ENCODE assay signal across 24 cellular contexts in genomic region chr12:12874014-12874413, GRCh38. TPM values are rescaled to one million over a fixed set of nuclear protein-coding genes. Genes with fewer than 3 reads are reported as not detected.
DNase-seq lines count a peak whose midpoint lies in the region; ATAC-seq, FAIRE-seq and TF ChIP-seq lines count a peak whose summit lies in the region.
"Had no signal": no experiment of that assay in that cellular context is flagged by ENCODE, and none has a peak within 500 bp of the region (broad histone marks: within the 10 kb centered on the region; RNA-seq: fewer than 3 reads in every experiment).

No MANE protein-coding gene starts in this region.

- no peak overlapping the region for H3K4me3 ChIP-seq in GM23338
- no peak overlapping the region for H3K4me3 ChIP-seq in GM12878
- no peak overlapping the region for H3K4me3 ChIP-seq in osteoblast (ENCODE audit: insufficient read depth, low read length)
- no peak overlapping the region for H3K4me3 ChIP-seq in vagina
- H3K4me3 ChIP-seq: left ventricle myocardium inferior, right atrium auricular region, thoracic aorta had no signal

- no peak overlapping the region for H2BK120ac ChIP-seq in H9 (ENCODE audit: low read depth, low read length, poor library complexity, severe bottlenecking)

- intact Hi-C loops in GM12878 (cut with micrococcal nuclease; ENCODE audit: unreplicated experiment) (no loop called here), vagina (cut with DNase I) (no loop called here)

- RAD21 ChIA-PET in GM12878 (lab: Charles Lee; ENCODE audit: unreplicated experiment) = interaction anchor here (1.1 kb wide), 1 partner anchor 70 kb away, joined by 3 read pairs; no protein-coding TSS in a partner anchor

- H3T11ph ChIP-seq in H9 (ENCODE audit: low read length) = no peak overlapping the region

- TF ChIP-seq RAD21 in GM12878 (IDR thresholded peaks at IDR 0.05; ENCODE audit: insufficient read depth, low read depth, low read length) = no peak

- TF ChIP-seq POLR2A in GM12878 (IDR thresholded peaks at IDR 0.05; ENCODE audit: low read depth, low read length) (no peak), vagina (IDR thresholded peaks at IDR 0.05) (no peak)

- H3K4me1 ChIP-seq in GM23338 (ENCODE audit: insufficient read depth) (peaks cover 24% of the 10 kb centered on the region), GM12878 (ENCODE audit: control insufficient read depth, insufficient read depth, low read length) (peaks cover 5% of the 10 kb centered on the region), osteoblast (ENCODE audit: insufficient read depth, low read length) (peaks cover 40% of the 10 kb centered on the region), H9 (ENCODE audit: insufficient read depth, low read length) (peaks cover 13% of the 10 kb centered on the region; the same call in 1 of the 2 replicates), vagina (peaks cover 11% of the 10 kb centered on the region)
- H3K4me1 ChIP-seq: left ventricle myocardium inferior, right atrium auricular region had no signal

- no peak overlapping the region for H2BK20ac ChIP-seq in H9 (ENCODE audit: low read depth, low read length, poor library complexity, severe bottlenecking)

- H3K27me3 Mint-ChIP-seq in GM23338 (ENCODE audit: insufficient read depth, low read depth, poor library complexity) (peaks cover 10% of the 10 kb centered on the region), H9 (ENCODE audit: low read depth) (no peaks in the 10 kb centered on the region; the same call in 1 of the 2 replicates)
- H3K27me3 Mint-ChIP-seq: stimulated activated memory B cell treated with anti-CD40 and anti-IgM and Interleukin-4, amounts not matched to agents 10 μg/mL and 1 μg/mL and 100 μg/mL, for 72 hours had no signal

- H2BK5ac ChIP-seq in H9 (ENCODE audit: insufficient read length, low read length) = no peak overlapping the region

- no peaks in the 10 kb centered on the region for H3K9me3 Mint-ChIP-seq in GM23338
- no peaks in the 10 kb centered on the region; a peak in 1 of 5 replicates for H3K9me3 Mint-ChIP-seq in H9
- H3K9me3 Mint-ChIP-seq: CD8-positive, alpha-beta T cell; stimulated activated memory B cell treated with anti-CD40 and anti-IgM and Interleukin-4, amounts not matched to agents 10 μg/mL and 1 μg/mL and 100 μg/mL, for 72 hours; T-helper 1 cell treated with Interleukin-12 subunit alpha and Interleukin-12 subunit beta and Interleukin-4 antibody, amounts not matched to agents 30 μg/mL and 1 μg/mL, for 36 hours had no signal

- no peaks in the 10 kb centered on the region for H3K36me3 ChIP-seq in GM23338 (ENCODE audit: insufficient read depth)
- no peaks in the 10 kb centered on the region for H3K36me3 ChIP-seq in GM12878 (ENCODE audit: control insufficient read depth in 2 of 2, insufficient read depth in 2 of 2, low read length in 1 of 2)
- H3K36me3 ChIP-seq in osteoblast (ENCODE audit: insufficient read depth, low read length) = no peaks in the 10 kb centered on the region
- no peaks in the 10 kb centered on the region for H3K36me3 ChIP-seq in vagina
- H3K36me3 ChIP-seq: left ventricle myocardium inferior, right atrium auricular region, thoracic aorta had no signal

- no peak overlapping the region for H3K23ac ChIP-seq in H9 (ENCODE audit: insufficient read length, low read depth, low read length)

- BruUV-seq in GM12878 (replicated peaks; lab: Mats Ljungman, UMichigan) = no TSS peak

- 73% methylated on average over 1 of the region's 1 CpG for WGBS in GM12878 (ENCODE audit: insufficient coverage, insufficient replicate concordance, low lambda C conversion rate, missing lambda C conversion rate)
- no CpG with 5 or more reads among the region's 1 CpG for WGBS in H9 (ENCODE audit: extremely low coverage, insufficient read length, low lambda C conversion rate)

- TF ChIP-seq CTCF in GM23338 (conservative IDR thresholded peaks at IDR 0.05; ENCODE audit: low read depth in 2 of 2) (0 out of 4 replicates have a peak, but pooled peaks of 1 of the 2 experiments have one; percentile 2), GM12878 (IDR thresholded peaks at IDR 0.05 in 2 of 3, conservative IDR thresholded peaks at IDR 0.05 in 1 of 3; ENCODE audit: control insufficient read depth in 2 of 3, extremely low read depth in 1 of 3, insufficient read depth in 1 of 3, low read depth in 3 of 3, low read length in 3 of 3) (no peak), osteoblast (IDR thresholded peaks at IDR 0.05; ENCODE audit: extremely low read depth, low read depth, low read length) (no peak), H9 (conservative IDR thresholded peaks at IDR 0.05) (no peak), vagina (IDR thresholded peaks at IDR 0.05) (no peak)

- peak; percentile 35; the same call in 2 of the 3 replicates for ATAC-seq in GM23338
- peak; percentile 36 for ATAC-seq in GM12878
- ATAC-seq: CD8-positive, alpha-beta T cell; stimulated activated memory B cell treated with anti-CD40 and anti-IgM and Interleukin-4, amounts not matched to agents 10 μg/mL and 1 μg/mL and 100 μg/mL, for 72 hours had no signal

- no peak for TF ChIP-seq EP300 in GM12878 (IDR thresholded peaks at IDR 0.05; ENCODE audit: borderline replicate concordance in 1 of 2, control insufficient read depth in 1 of 2, low read depth in 2 of 2, low read length in 2 of 2)

- no peaks in the 10 kb centered on the region for H3K27me3 ChIP-seq in GM23338 (ENCODE audit: insufficient read depth)
- no peaks in the 10 kb centered on the region for H3K27me3 ChIP-seq in GM12878 (replicated peaks in 1 of 2; ENCODE audit: control insufficient read depth in 2 of 2, insufficient read depth in 2 of 2, low read length in 1 of 2)
- H3K27me3 ChIP-seq in osteoblast (ENCODE audit: insufficient read depth, low read length) = no peaks in the 10 kb centered on the region
- H3K27me3 ChIP-seq in H9 (ENCODE audit: insufficient read depth, low read length) = no peaks in the 10 kb centered on the region
- H3K27me3 ChIP-seq in vagina = no peaks in the 10 kb centered on the region
- H3K27me3 ChIP-seq: right atrium auricular region had no signal

- no peaks in the 10 kb centered on the region for H3K9me3 ChIP-seq in GM12878 (replicated peaks; ENCODE audit: control insufficient read depth, insufficient read depth, low read length)
- H3K9me3 ChIP-seq in osteoblast (ENCODE audit: low read depth, low read length) = no peaks in the 10 kb centered on the region
- no peaks in the 10 kb centered on the region for H3K9me3 ChIP-seq in H9 (ENCODE audit: control insufficient read depth, low read depth, low read length)
- no peaks in the 10 kb centered on the region for H3K9me3 ChIP-seq in vagina
- H3K9me3 ChIP-seq: left ventricle myocardium inferior, right atrium auricular region, thoracic aorta had no signal

- no peaks in the 10 kb centered on the region for H3K23me2 ChIP-seq in H9 (ENCODE audit: insufficient read length, low read depth, low read length, poor library complexity, severe bottlenecking)

- H3K4ac ChIP-seq in H9 (ENCODE audit: low read depth, low read length) = no peak overlapping the region

- H3K4me3 Mint-ChIP-seq in GM23338 = no peak overlapping the region
- no peak overlapping the region for H3K4me3 Mint-ChIP-seq in H9
- H3K4me3 Mint-ChIP-seq: CD8-positive, alpha-beta T cell; stimulated activated memory B cell treated with anti-CD40 and anti-IgM and Interleukin-4, amounts not matched to agents 10 μg/mL and 1 μg/mL and 100 μg/mL, for 72 hours; T-helper 1 cell treated with Interleukin-12 subunit alpha and Interleukin-12 subunit beta and Interleukin-4 antibody, amounts not matched to agents 30 μg/mL and 1 μg/mL, for 36 hours had no signal

- H3K79me1 ChIP-seq in H9 (ENCODE audit: insufficient read depth, low read depth, low read length, poor library complexity, severe bottlenecking) = no peaks in the 10 kb centered on the region

- H2BK15ac ChIP-seq in H9 (ENCODE audit: low read depth, low read length) = no peak overlapping the region

- H4K20me1 ChIP-seq in GM23338 (replicated peaks; ENCODE audit: insufficient read depth) (no peaks in the 10 kb centered on the region), GM12878 (ENCODE audit: control insufficient read depth, insufficient read depth) (no peaks in the 10 kb centered on the region), osteoblast (ENCODE audit: insufficient read depth, low read length) (no peaks in the 10 kb centered on the region), H9 (ENCODE audit: control insufficient read depth, insufficient read depth, insufficient read length) (no peaks in the 10 kb centered on the region)

- no peaks in the 10 kb centered on the region for H3K9me2 ChIP-seq in GM23338 (ENCODE audit: insufficient read depth)

- peaks cover 31% of the 10 kb centered on the region for H3K4me1 Mint-ChIP-seq in GM23338
- H3K4me1 Mint-ChIP-seq in H9 = peaks cover 19 to 43% of the 10 kb centered on the region in 2 experiments
- H3K4me1 Mint-ChIP-seq: stimulated activated memory B cell treated with anti-CD40 and anti-IgM and Interleukin-4, amounts not matched to agents 10 μg/mL and 1 μg/mL and 100 μg/mL, for 72 hours had no signal

- no peak overlapping the region for H4K8ac ChIP-seq in H9 (replicated peaks; ENCODE audit: insufficient read length, low read depth, low read length)

- H3K18ac ChIP-seq in H9 (ENCODE audit: insufficient read length, low read depth, low read length) = no peak overlapping the region

- H3K27ac ChIP-seq in GM23338 (ENCODE audit: low read depth) (no peak overlapping the region), GM12878 (ENCODE audit: control insufficient read depth, insufficient read depth) (no peak overlapping the region), osteoblast (ENCODE audit: low read depth, low read length) (peak overlapping the region; percentile 87), H9 (ENCODE audit: insufficient read length, low read depth, low read length) (no peak overlapping the region), vagina (no peak overlapping the region)
- H3K27ac ChIP-seq: left ventricle myocardium inferior, right atrium auricular region, thoracic aorta had no signal

- no peak overlapping the region for H3K27ac Mint-ChIP-seq in GM23338
- H3K27ac Mint-ChIP-seq in H9 = no peak overlapping the region
- H3K27ac Mint-ChIP-seq: CD8-positive, alpha-beta T cell; stimulated activated memory B cell treated with anti-CD40 and anti-IgM and Interleukin-4, amounts not matched to agents 10 μg/mL and 1 μg/mL and 100 μg/mL, for 72 hours; T-helper 1 cell treated with Interleukin-12 subunit alpha and Interleukin-12 subunit beta and Interleukin-4 antibody, amounts not matched to agents 30 μg/mL and 1 μg/mL, for 36 hours had no signal

- no peak overlapping the region for H3K14ac ChIP-seq in H9 (ENCODE audit: insufficient read depth, low read length)

- H3F3A ChIP-seq in GM23338 (replicated peaks; ENCODE audit: low read depth) = no peaks in the 10 kb centered on the region

- POLR2A ChIA-PET in GM12878 (lab: Charles Lee) = no interaction called here

- H4K5ac ChIP-seq in H9 (ENCODE audit: insufficient read length, low read depth, low read length) = no peak overlapping the region

- no peak overlapping the region for H2AFZ ChIP-seq in GM23338
- peak overlapping the region; percentile 29 for H2AFZ ChIP-seq in GM12878 (ENCODE audit: control insufficient read depth, low read depth, low read length)
- no peak overlapping the region for H2AFZ ChIP-seq in osteoblast (ENCODE audit: low read length)
- no peak overlapping the region for H2AFZ ChIP-seq in H9 (ENCODE audit: low read length)

- H2BK12ac ChIP-seq in H9 (ENCODE audit: insufficient read length, low read depth, low read length) = no peak overlapping the region

- SMC1A ChIA-PET in GM12878 (lab: Charles Lee; ENCODE audit: uncharacterized antibody, unreplicated experiment) = no interaction called here

- no peak overlapping the region for H2AK5ac ChIP-seq in H9 (ENCODE audit: insufficient read length, low read length)

- DNase-seq in GM23338 (ENCODE audit: low spot score) (no peak), M059J (ENCODE audit: low read depth) (peak; percentile 30), GM12878 (ENCODE audit: low read depth, low spot score) (no peak), osteoblast (ENCODE audit: insufficient read length, low spot score, missing footprints) (no peak), H9 (no peak), NCI-H82 (lab: John Stamatoyannopoulos, UW) (no peak), SKM-1 (lab: John Stamatoyannopoulos, UW; ENCODE audit: unreplicated experiment) (no peak), vagina (ENCODE audit: extremely low spot score in 2 of 2) (no peak)
- DNase-seq: activated CD4-positive, alpha-beta T cell treated with anti-CD3 and anti-CD28 coated beads, Interleukin-2, amount 50 U/mL, for 48 hours; activated naive CD4-positive, alpha-beta T cell; CD8-positive, alpha-beta T cell; cerebellar nuclear complex; DND-41; effector CD8-positive, alpha-beta T cell; left ventricle myocardium inferior; NCI-H2029; NCI-H446 treated with DMSO at 0.1 percent for 48 hours; NK-92 treated with Interleukin-12 subunit alpha and Interleukin-12 subunit beta, amount 100 ng/mL, for 24 hours; nucleus accumbens; SHP77 had no signal

- no peak overlapping the region for H3K56ac ChIP-seq in H9 (ENCODE audit: insufficient read length, low read depth, low read length)

- H3K36me3 Mint-ChIP-seq in GM23338 (ENCODE audit: low read depth) (peaks cover 8% of the 10 kb centered on the region; the same call in 2 of the 3 replicates), H9 (ENCODE audit: insufficient read depth in 1 of 3, low read depth in 3 of 3) (peaks cover 0 to 4% (median 0%) of the 10 kb centered on the region in 3 experiments; a peak in 3 of 7 replicates)
- H3K36me3 Mint-ChIP-seq: CD8-positive, alpha-beta T cell; stimulated activated memory B cell treated with anti-CD40 and anti-IgM and Interleukin-4, amounts not matched to agents 10 μg/mL and 1 μg/mL and 100 μg/mL, for 72 hours had no signal

- in situ Hi-C loops in GM12878 (cut with MboI) = no loop called here

- FAIRE-seq in GM12878 (lab: Jason Lieb, UNC) = no peak

- H4K91ac ChIP-seq in H9 (ENCODE audit: insufficient read length, low read depth, low read length) = no peak overlapping the region

- H3K79me2 ChIP-seq in GM23338 (replicated peaks; ENCODE audit: insufficient read depth) (no peaks in the 10 kb centered on the region), GM12878 (ENCODE audit: control insufficient read depth, insufficient read depth, low read length) (no peaks in the 10 kb centered on the region), osteoblast (ENCODE audit: insufficient read depth, low read length) (no peaks in the 10 kb centered on the region), H9 (ENCODE audit: insufficient read depth, low read length) (no peaks in the 10 kb centered on the region)

- H3K4me2 ChIP-seq in GM23338 (no peak overlapping the region), GM12878 (ENCODE audit: control insufficient read depth, insufficient read depth) (no peak overlapping the region), osteoblast (ENCODE audit: insufficient read depth, low read length) (no peak overlapping the region), H9 (ENCODE audit: insufficient read depth, insufficient read length, low read length) (no peak overlapping the region)

- H3K9ac ChIP-seq in GM12878 (ENCODE audit: control insufficient read depth, insufficient read depth, low read length) = no peak overlapping the region
- H3K9ac ChIP-seq in H9 (ENCODE audit: extremely low read depth, insufficient read length, low read length) = no peak overlapping the region

- CTCF ChIA-PET in GM12878 (lab: Yijun Ruan, JAX) = interaction anchor here (0.6 kb wide), 1 partner anchor 596 kb away, joined by 3 read pairs; no protein-coding TSS in a partner anchor

RNA-seq across cellular contexts. Expression of gene GPRC5A, which starts 17.3 kb away (rescaled TPM):
- total RNA-seq in GM23338 (2014; rRNA removed; shearing (Covaris generic)) = 0.38 and 1.0 TPM in 2 replicates
- polyA plus RNA-seq in GM23338 (2016; fragmentation: Nextera tagmentation; extraction: Ambion mirVana) = 0.16 and 0.21 TPM in 2 replicates
- 70.0 and 89.7 TPM in 2 replicates for total RNA-seq in M059J (2014; rRNA removed; shearing (Covaris generic))
- 0.10 TPM in 1 of 2 replicates, not detected in the other for total RNA-seq in GM12878 (2013; cell fraction: nucleolus; rRNA removed)
- 0.40 and 0.71 TPM in 2 replicates for total RNA-seq in GM12878 (2014; rRNA removed)
- total RNA-seq in GM12878 (2014; rRNA removed; fragmentation: Illumina TruSeq; extraction: Trizol) = 0.67 and 1.3 TPM in 2 replicates
- total RNA-seq in GM12878 (2021) = 2.8 and 3.5 TPM in 2 replicates
- polyA plus RNA-seq in GM12878 (2011; ENCODE audit: low read depth) = 0.10 TPM
- polyA plus RNA-seq in GM12878 (2011; rRNA removed) = 0.01 and 0.10 TPM in 2 replicates
- 0.07 TPM in 2 replicates for polyA plus RNA-seq in GM12878 (2011; cell fraction: cytosol; rRNA removed)
- 0.13 TPM in 1 of 2 replicates, not detected in the other for polyA plus RNA-seq in GM12878 (2011; cell fraction: nucleus; rRNA removed)
- polyA plus RNA-seq in GM12878 (2012) = 0.05 and 0.18 TPM in 2 replicates
- polyA plus RNA-seq in GM12878 (2014; fragmentation: Illumina TruSeq; extraction: Trizol) = 0.95 and 1.5 TPM in 2 replicates
- under 1 TPM; 0.72 to 0.75 TPM for polyA plus RNA-seq in GM12878 (2014; fragmentation: Nextera tagmentation; extraction: Ambion mirVana)
- polyA plus RNA-seq in GM12878 (2014; rRNA removed) = 1.3 and 1.6 TPM in 2 replicates
- polyA plus RNA-seq in GM12878 (2016; fragmentation: Nextera tagmentation; extraction: Ambion mirVana) = 1 to 10 TPM; 1.8 to 2.0 TPM
- under 0.01 and 0.52 TPM in 2 replicates for polyA minus RNA-seq in GM12878 (2011; rRNA and poly(A)+ RNA removed)
- polyA minus RNA-seq in GM12878 (2011; cell fraction: cytosol; rRNA and poly(A)+ RNA removed) = 1.5 and 1.7 TPM in 2 replicates
- polyA minus RNA-seq in GM12878 (2011; cell fraction: nucleus; rRNA and poly(A)+ RNA removed) = under 0.01 and 0.38 TPM in 2 replicates
- total RNA-seq in osteoblast = 2.7 and 4.7 TPM in 2 replicates
- 0.09 and 0.13 TPM in 2 replicates for total RNA-seq in H9 (2021)
- total RNA-seq in vagina = 26.8 TPM
- total RNA-seq: CD8-positive, alpha-beta T cell had no signal
